Comparison of ENCODE assay signal across 8 cellular contexts in genomic region chr3:190696777-190697501, GRCh38.
A peak's percentile ranks its signal among the peaks of the same experiment; 100 is the strongest.
DNase-seq lines count a peak whose midpoint lies in the region; ATAC-seq, FAIRE-seq and TF ChIP-seq lines count a peak whose summit lies in the region.

No MANE protein-coding gene starts in this region.

- H3K27me3 ChIP-seq in foreskin keratinocyte: no peaks in the 10 kb centered on the region
- H3K27me3 ChIP-seq in stomach: no peaks in the 10 kb centered on the region
- H3K27me3 ChIP-seq in CD8-positive, alpha-beta memory T cell (ENCODE audit: insufficient read depth, low read length, poor library complexity, severe bottlenecking): no peaks in the 10 kb centered on the region
- no peaks in the 10 kb centered on the region for H3K27me3 ChIP-seq in WERI-Rb-1 (ENCODE audit: insufficient read depth, low read depth, severe bottlenecking)

- H3K36me3 ChIP-seq in stomach (no peaks in the 10 kb centered on the region), WERI-Rb-1 (no peaks in the 10 kb centered on the region)
- H3K36me3 ChIP-seq in CD8-positive, alpha-beta memory T cell (ENCODE audit: insufficient read depth, low read length): no peaks in the 10 kb centered on the region

- H3K4me1 ChIP-seq in foreskin keratinocyte (peaks cover 3% of the 10 kb centered on the region), stomach (peaks cover 0 to 20% (median 11%) of the 10 kb centered on the region in 4 donors)
- no peaks in the 10 kb centered on the region for H3K4me1 ChIP-seq in CD8-positive, alpha-beta memory T cell (ENCODE audit: insufficient read depth, low read length)

- WGBS in stomach, 5 donors: 19 to 34% (median 24%) methylated on average over 7 of the region's 7 CpGs

- CTCF ChIA-PET in CD8-positive, alpha-beta memory T cell (lab: Charles Lee): no interaction called here

- TF ChIP-seq EP300 in stomach (IDR thresholded peaks at IDR 0.05): no peak

- H3K4me3 ChIP-seq in stomach: no peak overlapping the region
- H3K4me3 ChIP-seq in CD8-positive, alpha-beta memory T cell (ENCODE audit: low read length): no peak overlapping the region
- H3K4me3 ChIP-seq in WERI-Rb-1 (ENCODE audit: low read depth, low read length): no peak overlapping the region

- H3K27ac ChIP-seq in foreskin keratinocyte (no peak overlapping the region), stomach (peak overlapping the region in 3 of 5 donors; percentile 14 to 30 (median 30)), WERI-Rb-1 (no peak overlapping the region)
- no peak overlapping the region for H3K27ac ChIP-seq in CD8-positive, alpha-beta memory T cell (ENCODE audit: low read depth, low read length)

- ATAC-seq in natural killer cell (no peak), foreskin keratinocyte (peak; percentile 41), HG03175 (IDR thresholded peaks at IDR 0.05; ENCODE audit: unreplicated experiment) (no peak)
- no peak for ATAC-seq in natural killer cell treated with Interleukin-12 subunit alpha and Interleukin-12 subunit beta and Interleukin-15 and Interleukin-18, amount 100 ng/mL, for 72 hours

- H3K9me3 ChIP-seq in stomach (no peaks in the 10 kb centered on the region), WERI-Rb-1 (ENCODE audit: severe bottlenecking) (no peaks in the 10 kb centered on the region)
- no peaks in the 10 kb centered on the region for H3K9me3 ChIP-seq in CD8-positive, alpha-beta memory T cell (ENCODE audit: low read length)

- no peak overlapping the region for H3K4me3 Mint-ChIP-seq in natural killer cell
- no peak overlapping the region for H3K4me3 Mint-ChIP-seq in natural killer cell treated with Interleukin-12 subunit alpha and Interleukin-12 subunit beta and Interleukin-15 and Interleukin-18, amount 100 ng/mL, for 72 hours
- no peak overlapping the region for H3K4me3 Mint-ChIP-seq in CD8-positive, alpha-beta memory T cell

- peak; percentile 67 for FAIRE-seq in RCC 7860 (lab: Jason Lieb, UNC)

- TF ChIP-seq POLR2A in stomach (IDR thresholded peaks at IDR 0.05): no peak

- TF ChIP-seq CTCF in natural killer cell (IDR thresholded peaks at IDR 0.05): peak; percentile 20
- peak; percentile 71 for TF ChIP-seq CTCF in foreskin keratinocyte (conservative IDR thresholded peaks at IDR 0.05)
- TF ChIP-seq CTCF in stomach (IDR thresholded peaks at IDR 0.05): peak in 5 of 7 experiments; percentile 23 to 48 (median 47)
- no peak for TF ChIP-seq CTCF in WERI-Rb-1 (IDR thresholded peaks at IDR 0.05; ENCODE audit: low read depth, low read length)

- POLR2A ChIA-PET in CD8-positive, alpha-beta memory T cell (lab: Charles Lee): no interaction called here

- peaks cover 3 to 5% of the 10 kb centered on the region in 2 donors for H3K9me3 Mint-ChIP-seq in natural killer cell
- H3K9me3 Mint-ChIP-seq in natural killer cell treated with Interleukin-12 subunit alpha and Interleukin-12 subunit beta and Interleukin-15 and Interleukin-18, amount 100 ng/mL, for 72 hours: peaks cover 3% of the 10 kb centered on the region
- no peaks in the 10 kb centered on the region for H3K9me3 Mint-ChIP-seq in CD8-positive, alpha-beta memory T cell

- no peaks in the 10 kb centered on the region for H3K27me3 Mint-ChIP-seq in natural killer cell (ENCODE audit: low read depth in 2 of 2)
- peaks cover 2 to 8% of the 10 kb centered on the region in 2 donors for H3K27me3 Mint-ChIP-seq in natural killer cell treated with Interleukin-12 subunit alpha and Interleukin-12 subunit beta and Interleukin-15 and Interleukin-18, amount 100 ng/mL, for 72 hours
- peaks cover 6 to 17% of the 10 kb centered on the region in 2 donors for H3K27me3 Mint-ChIP-seq in CD8-positive, alpha-beta memory T cell

- H3K36me3 Mint-ChIP-seq in natural killer cell: no peaks in the 10 kb centered on the region
- no peaks in the 10 kb centered on the region for H3K36me3 Mint-ChIP-seq in natural killer cell treated with Interleukin-12 subunit alpha and Interleukin-12 subunit beta and Interleukin-15 and Interleukin-18, amount 100 ng/mL, for 72 hours
- no peaks in the 10 kb centered on the region for H3K36me3 Mint-ChIP-seq in CD8-positive, alpha-beta memory T cell

- no peak overlapping the region for H3K27ac Mint-ChIP-seq in natural killer cell
- H3K27ac Mint-ChIP-seq in natural killer cell treated with Interleukin-12 subunit alpha and Interleukin-12 subunit beta and Interleukin-15 and Interleukin-18, amount 100 ng/mL, for 72 hours: no peak overlapping the region
- H3K27ac Mint-ChIP-seq in CD8-positive, alpha-beta memory T cell: no peak overlapping the region

- H3K4me1 Mint-ChIP-seq in natural killer cell: no peaks in the 10 kb centered on the region
- H3K4me1 Mint-ChIP-seq in natural killer cell treated with Interleukin-12 subunit alpha and Interleukin-12 subunit beta and Interleukin-15 and Interleukin-18, amount 100 ng/mL, for 72 hours (ENCODE audit: low read depth in 2 of 2): no peaks in the 10 kb centered on the region
- no peaks in the 10 kb centered on the region for H3K4me1 Mint-ChIP-seq in CD8-positive, alpha-beta memory T cell

- intact Hi-C loops in natural killer cell (cut with micrococcal nuclease) (loop anchor here (10.0 kb wide), 1 partner anchor 732 kb away; no protein-coding TSS in a partner anchor), stomach (cut with DNase I; ENCODE audit: low total_unique reads) (no loop called here)

- DNase-seq in natural killer cell (no peak), RCC 7860 (ENCODE audit: low spot score) (no peak), foreskin keratinocyte (no peak), stomach (no peak), WERI-Rb-1 (no peak)
- DNase-seq in natural killer cell treated with Interleukin-12 subunit alpha and Interleukin-12 subunit beta and Interleukin-15 and Interleukin-18, amount 100 ng/mL, for 72 hours (ENCODE audit: low spot score): no peak
- DNase-seq in CD8-positive, alpha-beta memory T cell: no peak

Comparison
In these comparisons a context has a peak if more than half of its experiments do, and no peak if none do; other contexts are left out.
1. H3K27ac ChIP-seq: peak in stomach (3 of 5); none in foreskin keratinocyte (single experiment), CD8-positive, alpha-beta memory T cell (single experiment) and WERI-Rb-1 (single experiment).